ENCODE assay signal across 1 cellular context in the genomic region with DNA sequence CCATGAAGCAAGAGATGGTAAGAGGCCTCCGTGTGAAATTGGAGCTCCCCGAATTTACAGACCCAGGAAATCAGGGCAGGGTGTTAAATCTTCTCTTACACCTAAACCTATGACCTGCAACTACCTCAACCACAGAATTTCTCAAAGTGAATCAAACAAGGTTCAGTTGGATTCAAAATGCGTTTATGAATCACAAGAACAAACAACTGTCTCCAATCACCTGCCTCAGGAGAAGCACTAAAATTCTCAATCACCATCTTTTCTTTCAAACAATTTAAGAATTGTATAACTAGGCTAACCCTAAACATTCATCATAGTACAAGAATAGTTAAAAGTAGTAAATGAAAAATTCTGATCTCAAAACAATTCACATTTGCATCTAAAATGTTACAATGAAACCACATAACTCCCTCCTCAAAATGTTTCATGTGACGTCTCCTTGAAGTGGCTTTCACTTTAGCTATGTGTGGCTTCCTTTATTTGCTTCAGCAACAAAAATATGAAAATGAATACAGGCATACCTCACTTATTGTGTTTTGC.
A peak's percentile ranks its signal among the peaks of the same experiment; 100 is the strongest.
TF ChIP-seq lines count a peak whose summit lies in the region.

No MANE protein-coding gene starts in this region.

TF ChIP-seq in GM12878, 131 proteins besides CTCF, POLR2A, EP300 and RAD21 (continues in another document):
- TF ChIP-seq, protein P1, sequence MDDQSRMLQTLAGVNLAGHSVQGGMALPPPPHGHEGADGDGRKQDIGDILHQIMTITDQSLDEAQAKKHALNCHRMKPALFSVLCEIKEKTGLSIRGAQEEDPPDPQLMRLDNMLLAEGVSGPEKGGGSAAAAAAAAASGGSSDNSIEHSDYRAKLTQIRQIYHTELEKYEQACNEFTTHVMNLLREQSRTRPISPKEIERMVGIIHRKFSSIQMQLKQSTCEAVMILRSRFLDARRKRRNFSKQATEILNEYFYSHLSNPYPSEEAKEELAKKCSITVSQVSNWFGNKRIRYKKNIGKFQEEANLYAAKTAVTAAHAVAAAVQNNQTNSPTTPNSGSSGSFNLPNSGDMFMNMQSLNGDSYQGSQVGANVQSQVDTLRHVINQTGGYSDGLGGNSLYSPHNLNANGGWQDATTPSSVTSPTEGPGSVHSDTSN (IDR thresholded peaks at IDR 0.05; ENCODE audit: insufficient replicate concordance, low read depth, low read length) = no peak
- TF ChIP-seq MTA2 (IDR thresholded peaks at IDR 0.05; ENCODE audit: low read depth) (peak; percentile 69), YBX1 (IDR thresholded peaks at IDR 0.05) (no peak), CEBPB (IDR thresholded peaks at IDR 0.05; ENCODE audit: borderline replicate concordance in 1 of 2, low read depth in 2 of 2, low read length in 2 of 2) (no peak), HDAC6 (IDR thresholded peaks at IDR 0.05; ENCODE audit: unreplicated experiment) (no peak), EED (IDR thresholded peaks at IDR 0.05; ENCODE audit: low read depth) (no peak), POLR2AphosphoS5 (IDR thresholded peaks at IDR 0.05; ENCODE audit: low read length) (no peak), ZNF217 (IDR thresholded peaks at IDR 0.05) (peak; percentile 95), IKZF1 (conservative IDR thresholded peaks at IDR 0.05) (peak; percentile 59; the same call in 1 of the 2 replicates), STAT3 (IDR thresholded peaks at IDR 0.05; ENCODE audit: low read depth, low read length) (no peak; the same call in 1 of the 2 replicates), YY1 (IDR thresholded peaks at IDR 0.05; ENCODE audit: low read depth, low read length) (no peak), KAT2A (conservative IDR thresholded peaks at IDR 0.05; ENCODE audit: control insufficient read depth, low read depth, low read length) (no peak), NR2C2 (IDR thresholded peaks at IDR 0.05; ENCODE audit: borderline replicate concordance, control insufficient read depth, insufficient read length, low read depth) (no peak), ZNF622 (IDR thresholded peaks at IDR 0.05) (no peak), KLF5 (IDR thresholded peaks at IDR 0.05; ENCODE audit: partially characterized antibody) (no peak), BRCA1 (IDR thresholded peaks at IDR 0.05; ENCODE audit: low read depth, low read length) (no peak), CHD2 (IDR thresholded peaks at IDR 0.05; ENCODE audit: borderline replicate concordance, low read depth, low read length) (no peak), GATAD2B (conservative IDR thresholded peaks at IDR 0.05; ENCODE audit: low read depth) (no peak; the same call in 1 of the 2 replicates), TBL1XR1 (IDR thresholded peaks at IDR 0.05; ENCODE audit: low read depth, low read length) (no peak), CREB1 (IDR thresholded peaks at IDR 0.05; ENCODE audit: low read depth) (0 out of 2 replicates have a peak, but pooled peaks have one; percentile 27), ATF7 (IDR thresholded peaks at IDR 0.05; ENCODE audit: low read depth) (peak; percentile 81), CREM (IDR thresholded peaks at IDR 0.05; ENCODE audit: low read depth) (no peak), FOXM1 (IDR thresholded peaks at IDR 0.05; ENCODE audit: low read depth, low read length) (peak; percentile 58; the same call in 1 of the 2 replicates), CBX3 (IDR thresholded peaks at IDR 0.05; ENCODE audit: borderline replicate concordance, low read depth) (no peak), RFX5 (IDR thresholded peaks at IDR 0.05; ENCODE audit: low read depth, low read length) (no peak), PAX5 (IDR thresholded peaks at IDR 0.05; ENCODE audit: borderline replicate concordance, low read depth, low read length) (peak; percentile 16; the same call in 1 of the 2 replicates), DPF2 (IDR thresholded peaks at IDR 0.05) (peak; percentile 64; the same call in 1 of the 2 replicates), FOXK2 (IDR thresholded peaks at IDR 0.05) (no peak), BACH1 (IDR thresholded peaks at IDR 0.05; ENCODE audit: borderline replicate concordance) (no peak; the same call in 1 of the 2 replicates), CHD4 (IDR thresholded peaks at IDR 0.05) (no peak), ZNF274 (IDR thresholded peaks at IDR 0.05; ENCODE audit: insufficient read depth, insufficient read length) (no peak), NFYA (IDR thresholded peaks at IDR 0.05; ENCODE audit: borderline replicate concordance, low read depth, low read length) (no peak), SMAD1 (IDR thresholded peaks at IDR 0.05; ENCODE audit: low read depth, partially characterized antibody) (no peak), SUZ12 (IDR thresholded peaks at IDR 0.05; ENCODE audit: unreplicated experiment) (no peak), MEF2B (IDR thresholded peaks at IDR 0.05; ENCODE audit: partially characterized antibody, poor library complexity, severe bottlenecking) (peak; percentile 33), MYC (IDR thresholded peaks at IDR 0.05; ENCODE audit: insufficient read depth, insufficient read length, insufficient replicate concordance, low read length, severe bottlenecking) (no peak), FOS (IDR thresholded peaks at IDR 0.05; ENCODE audit: borderline replicate concordance, extremely low read depth, insufficient read length) (no peak), SMARCA5 (IDR thresholded peaks at IDR 0.05) (no peak), MYB (IDR thresholded peaks at IDR 0.05; ENCODE audit: borderline replicate concordance, low read depth, low read length) (no peak)
- TF ChIP-seq, protein P2, sequence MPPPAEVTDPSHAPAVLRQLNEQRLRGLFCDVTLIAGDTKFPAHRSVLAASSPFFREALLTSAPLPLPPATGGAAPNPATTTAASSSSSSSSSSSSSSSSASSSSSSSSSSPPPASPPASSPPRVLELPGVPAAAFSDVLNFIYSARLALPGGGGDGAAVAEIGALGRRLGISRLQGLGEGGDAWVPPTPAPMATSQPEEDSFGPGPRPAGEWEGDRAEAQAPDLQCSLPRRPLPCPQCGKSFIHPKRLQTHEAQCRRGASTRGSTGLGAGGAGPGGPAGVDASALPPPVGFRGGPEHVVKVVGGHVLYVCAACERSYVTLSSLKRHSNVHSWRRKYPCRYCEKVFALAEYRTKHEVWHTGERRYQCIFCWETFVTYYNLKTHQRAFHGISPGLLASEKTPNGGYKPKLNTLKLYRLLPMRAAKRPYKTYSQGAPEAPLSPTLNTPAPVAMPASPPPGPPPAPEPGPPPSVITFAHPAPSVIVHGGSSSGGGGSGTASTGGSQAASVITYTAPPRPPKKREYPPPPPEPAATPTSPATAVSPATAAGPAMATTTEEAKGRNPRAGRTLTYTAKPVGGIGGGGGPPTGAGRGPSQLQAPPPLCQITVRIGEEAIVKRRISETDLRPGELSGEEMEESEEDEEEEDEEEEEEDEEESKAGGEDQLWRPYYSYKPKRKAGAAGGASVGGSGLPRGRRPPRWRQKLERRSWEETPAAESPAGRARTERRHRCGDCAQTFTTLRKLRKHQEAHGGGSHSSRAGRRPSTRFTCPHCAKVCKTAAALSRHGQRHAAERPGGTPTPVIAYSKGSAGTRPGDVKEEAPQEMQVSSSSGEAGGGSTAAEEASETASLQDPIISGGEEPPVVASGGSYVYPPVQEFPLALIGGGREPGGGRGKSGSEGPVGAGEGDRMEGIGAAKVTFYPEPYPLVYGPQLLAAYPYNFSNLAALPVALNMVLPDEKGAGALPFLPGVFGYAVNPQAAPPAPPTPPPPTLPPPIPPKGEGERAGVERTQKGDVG (CRISPR knock-in tag; IDR thresholded peaks at IDR 0.05) = no peak
- TF ChIP-seq, protein P3, sequence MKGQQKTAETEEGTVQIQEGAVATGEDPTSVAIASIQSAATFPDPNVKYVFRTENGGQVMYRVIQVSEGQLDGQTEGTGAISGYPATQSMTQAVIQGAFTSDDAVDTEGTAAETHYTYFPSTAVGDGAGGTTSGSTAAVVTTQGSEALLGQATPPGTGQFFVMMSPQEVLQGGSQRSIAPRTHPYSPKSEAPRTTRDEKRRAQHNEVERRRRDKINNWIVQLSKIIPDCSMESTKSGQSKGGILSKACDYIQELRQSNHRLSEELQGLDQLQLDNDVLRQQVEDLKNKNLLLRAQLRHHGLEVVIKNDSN (IDR thresholded peaks at IDR 0.05; ENCODE audit: borderline replicate concordance, extremely low read length, insufficient read depth, low read depth, low read length) = no peak
- TF ChIP-seq, protein P4, sequence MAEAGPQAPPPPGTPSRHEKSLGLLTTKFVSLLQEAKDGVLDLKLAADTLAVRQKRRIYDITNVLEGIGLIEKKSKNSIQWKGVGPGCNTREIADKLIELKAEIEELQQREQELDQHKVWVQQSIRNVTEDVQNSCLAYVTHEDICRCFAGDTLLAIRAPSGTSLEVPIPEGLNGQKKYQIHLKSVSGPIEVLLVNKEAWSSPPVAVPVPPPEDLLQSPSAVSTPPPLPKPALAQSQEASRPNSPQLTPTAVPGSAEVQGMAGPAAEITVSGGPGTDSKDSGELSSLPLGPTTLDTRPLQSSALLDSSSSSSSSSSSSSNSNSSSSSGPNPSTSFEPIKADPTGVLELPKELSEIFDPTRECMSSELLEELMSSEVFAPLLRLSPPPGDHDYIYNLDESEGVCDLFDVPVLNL (IDR thresholded peaks at IDR 0.05; ENCODE audit: low read depth, low read length) = no peak
- TF ChIP-seq, protein P5, sequence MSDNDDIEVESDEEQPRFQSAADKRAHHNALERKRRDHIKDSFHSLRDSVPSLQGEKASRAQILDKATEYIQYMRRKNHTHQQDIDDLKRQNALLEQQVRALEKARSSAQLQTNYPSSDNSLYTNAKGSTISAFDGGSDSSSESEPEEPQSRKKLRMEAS (IDR thresholded peaks at IDR 0.05; ENCODE audit: low read depth, low read length) = no peak
- TF ChIP-seq, protein P6, sequence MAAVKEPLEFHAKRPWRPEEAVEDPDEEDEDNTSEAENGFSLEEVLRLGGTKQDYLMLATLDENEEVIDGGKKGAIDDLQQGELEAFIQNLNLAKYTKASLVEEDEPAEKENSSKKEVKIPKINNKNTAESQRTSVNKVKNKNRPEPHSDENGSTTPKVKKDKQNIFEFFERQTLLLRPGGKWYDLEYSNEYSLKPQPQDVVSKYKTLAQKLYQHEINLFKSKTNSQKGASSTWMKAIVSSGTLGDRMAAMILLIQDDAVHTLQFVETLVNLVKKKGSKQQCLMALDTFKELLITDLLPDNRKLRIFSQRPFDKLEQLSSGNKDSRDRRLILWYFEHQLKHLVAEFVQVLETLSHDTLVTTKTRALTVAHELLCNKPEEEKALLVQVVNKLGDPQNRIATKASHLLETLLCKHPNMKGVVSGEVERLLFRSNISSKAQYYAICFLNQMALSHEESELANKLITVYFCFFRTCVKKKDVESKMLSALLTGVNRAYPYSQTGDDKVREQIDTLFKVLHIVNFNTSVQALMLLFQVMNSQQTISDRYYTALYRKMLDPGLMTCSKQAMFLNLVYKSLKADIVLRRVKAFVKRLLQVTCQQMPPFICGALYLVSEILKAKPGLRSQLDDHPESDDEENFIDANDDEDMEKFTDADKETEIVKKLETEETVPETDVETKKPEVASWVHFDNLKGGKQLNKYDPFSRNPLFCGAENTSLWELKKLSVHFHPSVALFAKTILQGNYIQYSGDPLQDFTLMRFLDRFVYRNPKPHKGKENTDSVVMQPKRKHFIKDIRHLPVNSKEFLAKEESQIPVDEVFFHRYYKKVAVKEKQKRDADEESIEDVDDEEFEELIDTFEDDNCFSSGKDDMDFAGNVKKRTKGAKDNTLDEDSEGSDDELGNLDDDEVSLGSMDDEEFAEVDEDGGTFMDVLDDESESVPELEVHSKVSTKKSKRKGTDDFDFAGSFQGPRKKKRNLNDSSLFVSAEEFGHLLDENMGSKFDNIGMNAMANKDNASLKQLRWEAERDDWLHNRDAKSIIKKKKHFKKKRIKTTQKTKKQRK (IDR thresholded peaks at IDR 0.05; ENCODE audit: low read depth, low read length) = no peak
- TF ChIP-seq, protein P7, sequence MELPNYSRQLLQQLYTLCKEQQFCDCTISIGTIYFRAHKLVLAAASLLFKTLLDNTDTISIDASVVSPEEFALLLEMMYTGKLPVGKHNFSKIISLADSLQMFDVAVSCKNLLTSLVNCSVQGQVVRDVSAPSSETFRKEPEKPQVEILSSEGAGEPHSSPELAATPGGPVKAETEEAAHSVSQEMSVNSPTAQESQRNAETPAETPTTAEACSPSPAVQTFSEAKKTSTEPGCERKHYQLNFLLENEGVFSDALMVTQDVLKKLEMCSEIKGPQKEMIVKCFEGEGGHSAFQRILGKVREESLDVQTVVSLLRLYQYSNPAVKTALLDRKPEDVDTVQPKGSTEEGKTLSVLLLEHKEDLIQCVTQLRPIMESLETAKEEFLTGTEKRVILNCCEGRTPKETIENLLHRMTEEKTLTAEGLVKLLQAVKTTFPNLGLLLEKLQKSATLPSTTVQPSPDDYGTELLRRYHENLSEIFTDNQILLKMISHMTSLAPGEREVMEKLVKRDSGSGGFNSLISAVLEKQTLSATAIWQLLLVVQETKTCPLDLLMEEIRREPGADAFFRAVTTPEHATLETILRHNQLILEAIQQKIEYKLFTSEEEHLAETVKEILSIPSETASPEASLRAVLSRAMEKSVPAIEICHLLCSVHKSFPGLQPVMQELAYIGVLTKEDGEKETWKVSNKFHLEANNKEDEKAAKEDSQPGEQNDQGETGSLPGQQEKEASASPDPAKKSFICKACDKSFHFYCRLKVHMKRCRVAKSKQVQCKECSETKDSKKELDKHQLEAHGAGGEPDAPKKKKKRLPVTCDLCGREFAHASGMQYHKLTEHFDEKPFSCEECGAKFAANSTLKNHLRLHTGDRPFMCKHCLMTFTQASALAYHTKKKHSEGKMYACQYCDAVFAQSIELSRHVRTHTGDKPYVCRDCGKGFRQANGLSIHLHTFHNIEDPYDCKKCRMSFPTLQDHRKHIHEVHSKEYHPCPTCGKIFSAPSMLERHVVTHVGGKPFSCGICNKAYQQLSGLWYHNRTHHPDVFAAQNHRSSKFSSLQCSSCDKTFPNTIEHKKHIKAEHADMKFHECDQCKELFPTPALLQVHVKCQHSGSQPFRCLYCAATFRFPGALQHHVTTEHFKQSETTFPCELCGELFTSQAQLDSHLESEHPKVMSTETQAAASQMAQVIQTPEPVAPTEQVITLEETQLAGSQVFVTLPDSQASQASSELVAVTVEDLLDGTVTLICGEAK (IDR thresholded peaks at IDR 0.05; ENCODE audit: borderline replicate concordance) = no peak
- TF ChIP-seq, protein P8, sequence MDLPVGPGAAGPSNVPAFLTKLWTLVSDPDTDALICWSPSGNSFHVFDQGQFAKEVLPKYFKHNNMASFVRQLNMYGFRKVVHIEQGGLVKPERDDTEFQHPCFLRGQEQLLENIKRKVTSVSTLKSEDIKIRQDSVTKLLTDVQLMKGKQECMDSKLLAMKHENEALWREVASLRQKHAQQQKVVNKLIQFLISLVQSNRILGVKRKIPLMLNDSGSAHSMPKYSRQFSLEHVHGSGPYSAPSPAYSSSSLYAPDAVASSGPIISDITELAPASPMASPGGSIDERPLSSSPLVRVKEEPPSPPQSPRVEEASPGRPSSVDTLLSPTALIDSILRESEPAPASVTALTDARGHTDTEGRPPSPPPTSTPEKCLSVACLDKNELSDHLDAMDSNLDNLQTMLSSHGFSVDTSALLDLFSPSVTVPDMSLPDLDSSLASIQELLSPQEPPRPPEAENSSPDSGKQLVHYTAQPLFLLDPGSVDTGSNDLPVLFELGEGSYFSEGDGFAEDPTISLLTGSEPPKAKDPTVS (IDR thresholded peaks at IDR 0.05; ENCODE audit: low read depth, low read length) = no peak
- TF ChIP-seq, protein P9, sequence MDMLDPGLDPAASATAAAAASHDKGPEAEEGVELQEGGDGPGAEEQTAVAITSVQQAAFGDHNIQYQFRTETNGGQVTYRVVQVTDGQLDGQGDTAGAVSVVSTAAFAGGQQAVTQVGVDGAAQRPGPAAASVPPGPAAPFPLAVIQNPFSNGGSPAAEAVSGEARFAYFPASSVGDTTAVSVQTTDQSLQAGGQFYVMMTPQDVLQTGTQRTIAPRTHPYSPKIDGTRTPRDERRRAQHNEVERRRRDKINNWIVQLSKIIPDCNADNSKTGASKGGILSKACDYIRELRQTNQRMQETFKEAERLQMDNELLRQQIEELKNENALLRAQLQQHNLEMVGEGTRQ (IDR thresholded peaks at IDR 0.05; ENCODE audit: borderline replicate concordance, low read depth, low read length) = no peak
